ENCODE assay signal across 14 cellular contexts in the genomic region with DNA sequence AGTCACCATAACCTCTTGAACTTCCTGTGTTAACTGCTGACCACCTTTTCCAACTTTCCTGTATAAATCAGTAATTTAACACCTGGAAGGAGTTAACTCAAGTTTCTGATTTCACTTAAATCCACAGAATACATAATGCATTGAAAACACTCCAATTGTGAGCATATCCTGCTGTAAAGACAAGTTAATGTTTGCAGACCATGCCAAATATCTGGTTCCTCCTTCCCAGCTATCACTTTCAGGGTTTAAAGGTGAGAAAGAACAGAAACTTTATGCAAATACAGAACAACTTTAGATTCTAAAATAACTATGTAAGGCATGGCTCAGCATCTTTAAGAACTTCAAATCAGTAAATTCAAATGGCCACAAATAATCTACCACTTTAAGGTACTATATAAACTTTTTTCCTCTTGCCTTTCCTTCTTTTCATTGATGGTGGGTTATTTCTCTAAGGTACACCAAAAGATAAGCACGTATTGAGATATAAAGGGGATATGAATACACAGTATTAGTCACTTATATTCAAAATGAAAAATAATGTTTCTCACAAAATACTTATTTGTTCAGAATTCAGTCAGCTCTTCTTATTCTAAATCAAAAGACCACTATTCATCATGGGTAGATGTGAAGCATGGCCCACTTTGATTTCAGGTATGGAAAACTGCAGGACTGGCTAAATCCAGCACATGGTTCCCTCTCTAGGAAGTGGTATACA. TPM values are rescaled to one million over a fixed set of nuclear protein-coding genes. Genes with fewer than 3 reads are reported as not detected.
DNase-seq lines count a peak whose midpoint lies in the region; ATAC-seq lines count a peak whose summit lies in the region.
"Had no signal": no experiment of that assay in that cellular context is flagged by ENCODE, and none has a peak within 500 bp of the region (broad histone marks: within the 10 kb centered on the region; RNA-seq: fewer than 3 reads in every experiment).

No MANE protein-coding gene starts in this region.

- H3K27ac Mint-ChIP-seq in IgD-negative memory B cell: peak overlapping the region in 2 of 3 donors; percentile 41 to 71
- H3K27ac Mint-ChIP-seq: nephron had no signal

- H3K4me1 Mint-ChIP-seq in IgD-negative memory B cell: peaks cover 12 to 15% (median 14%) of the 10 kb centered on the region in 3 donors

- no peak for DNase-seq in NCI-H1694 (lab: John Stamatoyannopoulos, UW)
- no peak for DNase-seq in hepatic stellate cell (ENCODE audit: low spot score)
- no peak for DNase-seq in superior temporal gyrus (ENCODE audit: extremely low spot score)
- DNase-seq in cardiac septum (ENCODE audit: low spot score): no peak
- DNase-seq: activated CD4-positive, alpha-beta T cell treated with anti-CD3 and anti-CD28 coated beads, Interleukin-2, amount 50 U/mL, for 1 hour; activated naive CD4-positive, alpha-beta T cell treated with Interleukin-2 at 50 U/mL for 16 hours; NCI-H526 treated with DMSO at 0.1 percent for 48 hours had no signal

- no peaks in the 10 kb centered on the region for H3K36me3 Mint-ChIP-seq in IgD-negative memory B cell

- no peaks in the 10 kb centered on the region for H3K27me3 Mint-ChIP-seq in IgD-negative memory B cell

- no peaks in the 10 kb centered on the region for H3K9me3 Mint-ChIP-seq in IgD-negative memory B cell

- ATAC-seq in GM18511 (IDR thresholded peaks at IDR 0.05; ENCODE audit: unreplicated experiment) (peak; percentile 75), GM21381 (IDR thresholded peaks at IDR 0.05; ENCODE audit: unreplicated experiment) (peak; percentile 71), HG02981 (IDR thresholded peaks at IDR 0.05; ENCODE audit: unreplicated experiment) (peak; percentile 75)

- H3K4me3 Mint-ChIP-seq in IgD-negative memory B cell: peak overlapping the region in 3 of 4 donors; percentile 20 to 66 (median 53)
- H3K4me3 Mint-ChIP-seq: nephron had no signal

- intact Hi-C loops in cardiac septum (cut with DNase I): no loop called here

RNA-seq across cellular contexts. Expression of a gene that starts 6.6 kb away (rescaled TPM):
- not detected for polyA plus RNA-seq in IgD-negative memory B cell
- total RNA-seq in cardiac septum: not detected
- total RNA-seq: chondrocyte, SJSA1 had no signal
